ENCODE assay signal across 26 cellular contexts in genomic region chr20:51523276-51524013, GRCh38.
"Had no signal": no experiment of that assay in that cellular context is flagged by ENCODE, and none has a peak within 500 bp of the region (broad histone marks: within the 10 kb centered on the region; RNA-seq: fewer than 3 reads in every experiment).

No MANE protein-coding gene starts in this region.

- H3K4me3 ChIP-seq: adrenal gland, colonic mucosa, esophagus squamous epithelium, gastroesophageal sphincter, pancreas, psoas muscle, upper lobe of left lung had no signal

- H3K27me3 Mint-ChIP-seq: activated CD4-positive, alpha-beta T cell treated with anti-CD3 and anti-CD28 coated beads, Interleukin-2, amount 10 ng/mL, durations not matched to agents 7 days and 5 days; activated CD8-positive, alpha-beta memory T cell treated with anti-CD3 and anti-CD28 coated beads, Interleukin-2, amount 10 ng/mL, durations not matched to agents 7 days and 5 days; activated CD8-positive, alpha-beta T cell treated with anti-CD3 and anti-CD28 coated beads for 36 hours; activated naive CD8-positive, alpha-beta T cell; T-helper 17 cell had no signal

- H3K27me3 ChIP-seq: adrenal gland, colonic mucosa, esophagus squamous epithelium, gastroesophageal sphincter, pancreas, upper lobe of left lung had no signal

- DNase-seq: activated CD4-positive, alpha-beta T cell treated with anti-CD3 and anti-CD28 coated beads, Interleukin-2, amount 10 ng/mL, durations not matched to agents 7 days and 5 days; activated CD4-positive, CD25-positive, alpha-beta regulatory T cell treated with anti-CD3 and anti-CD28 coated beads, Interleukin-2, amount 50 U/mL, for 72 hours; activated CD8-positive, alpha-beta memory T cell treated with anti-CD3 and anti-CD28 coated beads, Interleukin-2, amount 10 ng/mL, durations not matched to agents 7 days and 5 days; activated CD8-positive, alpha-beta T cell treated with anti-CD3 and anti-CD28 coated beads for 36 hours; activated gamma-delta T cell treated with Interleukin-2 at 50 U/mL for 16 hours; activated T-cell treated with anti-CD3 and anti-CD28 coated beads for 4 hours; adrenal gland; colonic mucosa; endodermal cell; esophagus squamous epithelium; head of caudate nucleus; hypothalamus; left ventricle myocardium superior; mammary epithelial cell; midbrain; pancreas; psoas muscle; right cardiac atrium; stimulated activated CD4-positive, alpha-beta T cell treated with anti-CD3 and anti-CD28 coated beads, Interleukin-1b, Interleukin-23, amount 100 ng/mL, for 48 hours; stimulated activated naive CD4-positive, alpha-beta T cell; SW 1271; T-helper 17 cell had no signal

- H3K36me3 ChIP-seq: adrenal gland, colonic mucosa, upper lobe of left lung had no signal

- H3K9me3 ChIP-seq: adrenal gland, colonic mucosa, esophagus squamous epithelium, gastroesophageal sphincter, pancreas, psoas muscle, upper lobe of left lung had no signal

- H3K4me3 Mint-ChIP-seq: activated CD4-positive, alpha-beta T cell treated with anti-CD3 and anti-CD28 coated beads, Interleukin-2, amount 10 ng/mL, durations not matched to agents 7 days and 5 days; activated CD8-positive, alpha-beta memory T cell treated with anti-CD3 and anti-CD28 coated beads, Interleukin-2, amount 10 ng/mL, durations not matched to agents 7 days and 5 days; activated CD8-positive, alpha-beta T cell treated with anti-CD3 and anti-CD28 coated beads for 36 hours; endodermal cell; nephron had no signal

- H3K9me3 Mint-ChIP-seq: activated CD4-positive, alpha-beta T cell treated with anti-CD3 and anti-CD28 coated beads, Interleukin-2, amount 10 ng/mL, durations not matched to agents 7 days and 5 days; activated CD8-positive, alpha-beta T cell treated with anti-CD3 and anti-CD28 coated beads for 36 hours; endodermal cell; nephron had no signal

- H3K27ac Mint-ChIP-seq: nephron had no signal

- ATAC-seq: activated CD8-positive, alpha-beta memory T cell treated with anti-CD3 and anti-CD28 coated beads, Interleukin-2, amount 10 ng/mL, durations not matched to agents 7 days and 5 days; activated CD8-positive, alpha-beta T cell treated with anti-CD3 and anti-CD28 coated beads for 36 hours; gastroesophageal sphincter; left ventricle myocardium superior; pancreas; psoas muscle; right cardiac atrium; T-helper 17 cell had no signal

- H3K4me1 ChIP-seq: adrenal gland, colonic mucosa, pancreas, psoas muscle had no signal

- H3K27ac ChIP-seq: adrenal gland, colonic mucosa, esophagus squamous epithelium, gastroesophageal sphincter, pancreas, psoas muscle, upper lobe of left lung had no signal
